In the genomic region with DNA sequence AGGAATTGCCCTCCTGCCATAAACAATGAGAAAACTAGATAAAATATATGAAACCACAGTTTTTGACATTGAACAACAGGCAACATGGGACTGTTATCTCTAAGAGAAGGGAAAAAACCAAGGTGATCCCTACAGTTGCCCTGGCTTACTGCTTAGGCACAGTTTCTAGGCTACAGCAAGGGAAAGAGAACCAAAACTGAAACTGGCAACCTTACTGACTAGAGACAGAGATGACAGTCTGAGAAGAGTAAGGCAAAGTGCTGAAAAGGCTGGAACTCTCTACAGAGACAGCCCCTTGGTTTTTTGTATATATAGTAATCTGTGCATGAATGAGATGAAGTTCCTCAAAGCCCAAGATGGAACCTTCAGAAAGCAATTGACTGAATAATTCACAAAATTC, we compare ENCODE assay signal across 15 cellular contexts. TPM values are rescaled to one million over a fixed set of nuclear protein-coding genes. Genes with fewer than 3 reads are reported as not detected.
A peak's percentile ranks its signal among the peaks of the same experiment; 100 is the strongest.
DNase-seq lines count a peak whose midpoint lies in the region; ATAC-seq and TF ChIP-seq lines count a peak whose summit lies in the region.
"Had no signal": no experiment of that assay in that cellular context is flagged by ENCODE, and none has a peak within 500 bp of the region (broad histone marks: within the 10 kb centered on the region; RNA-seq: fewer than 3 reads in every experiment).

No MANE protein-coding gene starts in this region.

- H3K27ac ChIP-seq in aorta (ENCODE audit: low read depth in 1 of 2, low read length in 2 of 2) (no peak overlapping the region), esophagus squamous epithelium (no peak overlapping the region)
- H3K27ac ChIP-seq: thoracic aorta had no signal

- no peaks in the 10 kb centered on the region for H3K27me3 Mint-ChIP-seq in activated CD8-positive, alpha-beta T cell treated with anti-CD3 and anti-CD28 coated beads for 36 hours
- H3K27me3 Mint-ChIP-seq in immature natural killer cell (ENCODE audit: low read depth in 3 of 3) = no peaks in the 10 kb centered on the region
- H3K27me3 Mint-ChIP-seq: CD4-positive, alpha-beta T cell had no signal

- H3K27me3 ChIP-seq in aorta (ENCODE audit: control insufficient read depth in 1 of 2, insufficient read depth in 2 of 2, low read length in 1 of 2) (no peaks in the 10 kb centered on the region), esophagus squamous epithelium (no peaks in the 10 kb centered on the region)

- intact Hi-C loops in activated CD8-positive, alpha-beta T cell treated with anti-CD3 and anti-CD28 coated beads for 36 hours (cut with micrococcal nuclease) = no loop called here
- intact Hi-C loops in aorta (cut with DNase I) (loop anchor here in 1 of 2 donors (10.0 kb wide), 1 partner anchor 178 kb away; no protein-coding TSS in a partner anchor), esophagus squamous epithelium (cut with DNase I) (no loop called here)

- POLR2A ChIA-PET in activated CD8-positive, alpha-beta T cell treated with anti-CD3 and anti-CD28 coated beads for 36 hours (lab: Charles Lee) = no interaction called here

- peaks cover 19% of the 10 kb centered on the region for H3K4me1 Mint-ChIP-seq in activated CD8-positive, alpha-beta T cell treated with anti-CD3 and anti-CD28 coated beads for 36 hours (ENCODE audit: low read depth)
- H3K4me1 Mint-ChIP-seq in immature natural killer cell = peaks cover 0 to 10% of the 10 kb centered on the region in 2 donors
- H3K4me1 Mint-ChIP-seq: nephron had no signal

- H3K4me3 ChIP-seq in aorta (ENCODE audit: low read length in 2 of 2) = no peak overlapping the region
- H3K4me3 ChIP-seq in esophagus squamous epithelium = no peak overlapping the region
- H3K4me3 ChIP-seq: K562, thoracic aorta had no signal

- H3K36me3 Mint-ChIP-seq in activated CD8-positive, alpha-beta T cell treated with anti-CD3 and anti-CD28 coated beads for 36 hours (ENCODE audit: low read depth) = peaks cover 42% of the 10 kb centered on the region
- peaks cover 21 to 51% (median 38%) of the 10 kb centered on the region in 3 donors for H3K36me3 Mint-ChIP-seq in immature natural killer cell

- H3K4me3 Mint-ChIP-seq in activated CD8-positive, alpha-beta T cell treated with anti-CD3 and anti-CD28 coated beads for 36 hours = no peak overlapping the region
- H3K4me3 Mint-ChIP-seq in immature natural killer cell = no peak overlapping the region
- H3K4me3 Mint-ChIP-seq: CD4-positive, alpha-beta T cell; nephron had no signal

- ATAC-seq in GM18511 (IDR thresholded peaks at IDR 0.05; ENCODE audit: unreplicated experiment) (peak; percentile 61), GM19468 (IDR thresholded peaks at IDR 0.05; ENCODE audit: extremely low read depth, unreplicated experiment) (peak; percentile 84), HG03103 (IDR thresholded peaks at IDR 0.05; ENCODE audit: low read depth, unreplicated experiment) (peak; percentile 51), aorta (ENCODE audit: low FRiP score) (no peak), GM18873 (IDR thresholded peaks at IDR 0.05; ENCODE audit: low FRiP score, unreplicated experiment) (no peak)
- ATAC-seq in activated CD8-positive, alpha-beta T cell treated with anti-CD3 and anti-CD28 coated beads for 36 hours = peak; percentile 94
- ATAC-seq: K562 had no signal

- H3K36me3 ChIP-seq in aorta (ENCODE audit: control insufficient read depth in 1 of 2, insufficient read depth in 2 of 2, low read length in 1 of 2) (peaks cover 4 to 10% of the 10 kb centered on the region in 2 donors), esophagus squamous epithelium (peaks cover 6 to 100% (median 28%) of the 10 kb centered on the region in 3 donors)

- no peak for TF ChIP-seq POLR2A in esophagus squamous epithelium (IDR thresholded peaks at IDR 0.05)

- DNase-seq in activated CD8-positive, alpha-beta T cell treated with anti-CD3 and anti-CD28 coated beads for 36 hours = no peak
- DNase-seq in immature natural killer cell = no peak
- no peak for DNase-seq in aorta
- DNase-seq in esophagus squamous epithelium (lab: John Stamatoyannopoulos, UW) = no peak
- DNase-seq: CD4-positive, alpha-beta T cell; foreskin melanocyte; NCI-H2081; OCI-M1 had no signal

- no peaks in the 10 kb centered on the region for H3K9me3 Mint-ChIP-seq in activated CD8-positive, alpha-beta T cell treated with anti-CD3 and anti-CD28 coated beads for 36 hours
- H3K9me3 Mint-ChIP-seq in immature natural killer cell = no peaks in the 10 kb centered on the region
- H3K9me3 Mint-ChIP-seq: CD4-positive, alpha-beta T cell; nephron had no signal

- H3K4me1 ChIP-seq in aorta (ENCODE audit: control insufficient read depth in 1 of 2, insufficient read depth in 2 of 2, low read length in 2 of 2) = peaks cover 0 to 2% of the 10 kb centered on the region in 2 donors
- H3K4me1 ChIP-seq in esophagus squamous epithelium = peaks cover 0 to under 1% (median 0%) of the 10 kb centered on the region in 3 donors

- CTCF ChIA-PET in activated CD8-positive, alpha-beta T cell treated with anti-CD3 and anti-CD28 coated beads for 36 hours (lab: Charles Lee) = interaction anchor here (0.6 to 3.7 kb wide), 4 partner anchors 32 to 101 kb away, joined by 3 to 20 read pairs (median 3); a partner anchor contains a TSS

- H3K9me3 ChIP-seq in aorta (ENCODE audit: control insufficient read depth, low read length) (no peaks in the 10 kb centered on the region), esophagus squamous epithelium (no peaks in the 10 kb centered on the region)
- H3K9me3 ChIP-seq: thoracic aorta had no signal

- H3K27ac Mint-ChIP-seq in activated CD8-positive, alpha-beta T cell treated with anti-CD3 and anti-CD28 coated beads for 36 hours = peak overlapping the region; percentile 11
- H3K27ac Mint-ChIP-seq in immature natural killer cell = peak overlapping the region in 2 of 6 donors; percentile 34 to 71
- H3K27ac Mint-ChIP-seq: CD4-positive, alpha-beta T cell; nephron had no signal

- no peak for TF ChIP-seq CTCF in activated CD8-positive, alpha-beta T cell treated with anti-CD3 and anti-CD28 coated beads for 36 hours (IDR thresholded peaks at IDR 0.05)
- TF ChIP-seq CTCF in esophagus squamous epithelium (IDR thresholded peaks at IDR 0.05) = no peak

RNA-seq across cellular contexts. Expression of a gene that starts 36.2 kb away (rescaled TPM):
- 1 to 10 TPM; 2.9 to 3.1 TPM for total RNA-seq in activated CD8-positive, alpha-beta T cell treated with anti-CD3 and anti-CD28 coated beads for 36 hours
- polyA plus RNA-seq in immature natural killer cell = under 1 TPM in 2 of 3 donors, not detected in 1; 0.11 to 0.48 TPM
- total RNA-seq in aorta = 10 to 100 TPM in 1 of 2 donors, 1 to 10 TPM in 1; 6.6 to 19.2 TPM
- polyA plus RNA-seq in aorta = 10 to 100 TPM in 1 of 2 donors, 1 to 10 TPM in 1; 6.4 to 21.9 TPM
- total RNA-seq in esophagus squamous epithelium = 1 to 10 TPM in 1 of 4 donors, under 1 TPM in 3; 0.11 to 3.8 (median 0.20) TPM

RNA-seq across cellular contexts. Expression of a gene that starts 50.2 kb away (rescaled TPM):
- total RNA-seq in activated CD8-positive, alpha-beta T cell treated with anti-CD3 and anti-CD28 coated beads for 36 hours = 10 to 100 TPM; 41.6 to 41.9 TPM
- polyA plus RNA-seq in immature natural killer cell (10 to 100 TPM in 1 of 3 donors, 1 to 10 TPM in 2; 4.0 to 14.5 (median 7.2) TPM), aorta (10 to 100 TPM; 17.4 to 27.2 TPM)
- total RNA-seq in aorta (10 to 100 TPM; 55.9 to 66.0 TPM), esophagus squamous epithelium (10 to 100 TPM; 34.5 to 53.8 (median 36.2) TPM)

Comparison
In these comparisons a context has a peak if more than half of its experiments do, and no peak if none do; other contexts are left out.
1. ATAC-seq: peak in GM18511 (single experiment), GM19468 (single experiment), HG03103 (single experiment) and activated CD8-positive, alpha-beta T cell treated with anti-CD3 and anti-CD28 coated beads for 36 hours (single experiment); none in aorta (single experiment) and GM18873 (single experiment).